Comparison of ENCODE assay signal across 9 cellular contexts in genomic region chr10:11533328-11533781, GRCh38.
DNase-seq lines count a peak whose midpoint lies in the region; ATAC-seq and TF ChIP-seq lines count a peak whose summit lies in the region.
"Had no signal": no experiment of that assay in that cellular context is flagged by ENCODE, and none has a peak within 500 bp of the region (broad histone marks: within the 10 kb centered on the region; RNA-seq: fewer than 3 reads in every experiment).

No MANE protein-coding gene starts in this region.

- in situ Hi-C loops in astrocyte of the spinal cord (cut with HindIII; ENCODE audit: low sequenced_read_pairs): no loop called here

- ATAC-seq in HG03280 (IDR thresholded peaks at IDR 0.05; ENCODE audit: unreplicated experiment): no peak
- ATAC-seq in HG03159 (IDR thresholded peaks at IDR 0.05; ENCODE audit: unreplicated experiment): no peak

- H3K4me3 ChIP-seq in HEK293 (ENCODE audit: low read depth, low read length): no peak overlapping the region
- no peak overlapping the region for H3K4me3 ChIP-seq in astrocyte of the spinal cord (ENCODE audit: low read depth, low read length)

- H3K27ac ChIP-seq in HEK293 (ENCODE audit: extremely low read depth, low read depth, low read length): no peak overlapping the region

- no peak for TF ChIP-seq CTCF in HEK293 (tag by site-specific recombination; IDR thresholded peaks at IDR 0.05)
- TF ChIP-seq CTCF in astrocyte of the spinal cord (IDR thresholded peaks at IDR 0.05; ENCODE audit: low read depth, low read length): peak; percentile 37

- H3K4me1 ChIP-seq in HEK293 (ENCODE audit: control insufficient read depth, insufficient read depth, low read length): peaks cover 21% of the 10 kb centered on the region

- H3K9me3 ChIP-seq in HEK293 (ENCODE audit: control insufficient read depth, insufficient read depth, low read depth, low read length): no peaks in the 10 kb centered on the region

- CTCF ChIA-PET in HEK293 (lab: Yijun Ruan, JAX): interaction anchor here (0.6 to 1.5 kb wide), 2 partner anchors 10 to 56 kb away, joined by 3 to 6 read pairs; no protein-coding TSS in a partner anchor

- H3K36me3 ChIP-seq in HEK293 (ENCODE audit: control insufficient read depth in 2 of 2, insufficient read depth in 1 of 2, low read length in 2 of 2): no peaks in the 10 kb centered on the region

- DNase-seq in AML-193 (lab: John Stamatoyannopoulos, UW): peak; percentile 16 to 43
- no peak for DNase-seq in astrocyte of the spinal cord (ENCODE audit: low read depth, low spot score)
- peak; percentile 31 for DNase-seq in left kidney (ENCODE audit: low read depth, low spot score)
- no peak for DNase-seq in Ammon's horn (ENCODE audit: low spot score)
- no peak for DNase-seq in mucosa of gallbladder (ENCODE audit: low spot score)
- DNase-seq: stimulated activated CD4-positive, alpha-beta T cell treated with anti-CD3 and anti-CD28 coated beads, Interleukin-1b, Interleukin-23, amount 100 ng/mL, for 48 hours had no signal

- POLR2A ChIA-PET in HEK293 (lab: Yijun Ruan, JAX): no interaction called here

TF ChIP-seq in HEK293, 187 proteins besides CTCF, POLR2A, EP300 and RAD21:
- TF ChIP-seq SP3 (tag by site-specific recombination; IDR thresholded peaks at IDR 0.05) (no peak), ZFP69B (tag by site-specific recombination; IDR thresholded peaks at IDR 0.05) (no peak; the same call in 1 of the 2 replicates), IKZF3 (tag by site-specific recombination; IDR thresholded peaks at IDR 0.05) (0 out of 2 replicates have a peak, but pooled peaks have one; percentile 16), SP7 (tag by site-specific recombination; IDR thresholded peaks at IDR 0.05) (peak; percentile 16; the same call in 1 of the 2 replicates), ZBTB17 (tag by site-specific recombination; IDR thresholded peaks at IDR 0.05) (peak; percentile 93)

Comparison
In these comparisons a context has a peak if more than half of its experiments do, and no peak if none do; other contexts are left out.
1. DNase-seq: peak in AML-193 (2 of 2) and left kidney (single experiment); none in astrocyte of the spinal cord (single experiment), Ammon's horn (single experiment) and mucosa of gallbladder (single experiment).